In the genomic region with DNA sequence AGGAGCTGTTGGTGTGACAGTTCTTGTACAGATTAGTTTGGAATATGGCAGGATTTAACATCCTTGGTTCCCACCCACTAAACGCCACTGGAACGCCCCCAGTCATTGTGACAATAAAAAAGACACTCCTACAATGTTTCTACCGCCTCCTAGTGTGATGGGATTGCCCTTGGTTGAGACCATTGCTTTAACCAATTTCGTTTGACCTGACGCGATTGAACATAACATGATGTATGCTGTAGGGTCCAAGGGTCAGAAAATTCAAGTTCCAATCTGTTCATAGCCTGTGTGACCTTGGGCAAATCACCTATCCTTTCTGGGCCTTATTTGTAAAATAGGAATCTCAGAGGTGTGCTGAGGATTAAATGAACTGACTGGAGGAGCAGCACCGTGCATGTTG, we compare ENCODE assay signal across 1 cellular context.
TF ChIP-seq lines count a peak whose summit lies in the region.

No MANE protein-coding gene starts in this region.

TF ChIP-seq in Ishikawa, 13 proteins besides CTCF, POLR2A, EP300 and RAD21 (continued from another document):
- no peak for TF ChIP-seq ZBTB7A (IDR thresholded peaks at IDR 0.05; ENCODE audit: low read depth)
- TF ChIP-seq, protein P1, sequence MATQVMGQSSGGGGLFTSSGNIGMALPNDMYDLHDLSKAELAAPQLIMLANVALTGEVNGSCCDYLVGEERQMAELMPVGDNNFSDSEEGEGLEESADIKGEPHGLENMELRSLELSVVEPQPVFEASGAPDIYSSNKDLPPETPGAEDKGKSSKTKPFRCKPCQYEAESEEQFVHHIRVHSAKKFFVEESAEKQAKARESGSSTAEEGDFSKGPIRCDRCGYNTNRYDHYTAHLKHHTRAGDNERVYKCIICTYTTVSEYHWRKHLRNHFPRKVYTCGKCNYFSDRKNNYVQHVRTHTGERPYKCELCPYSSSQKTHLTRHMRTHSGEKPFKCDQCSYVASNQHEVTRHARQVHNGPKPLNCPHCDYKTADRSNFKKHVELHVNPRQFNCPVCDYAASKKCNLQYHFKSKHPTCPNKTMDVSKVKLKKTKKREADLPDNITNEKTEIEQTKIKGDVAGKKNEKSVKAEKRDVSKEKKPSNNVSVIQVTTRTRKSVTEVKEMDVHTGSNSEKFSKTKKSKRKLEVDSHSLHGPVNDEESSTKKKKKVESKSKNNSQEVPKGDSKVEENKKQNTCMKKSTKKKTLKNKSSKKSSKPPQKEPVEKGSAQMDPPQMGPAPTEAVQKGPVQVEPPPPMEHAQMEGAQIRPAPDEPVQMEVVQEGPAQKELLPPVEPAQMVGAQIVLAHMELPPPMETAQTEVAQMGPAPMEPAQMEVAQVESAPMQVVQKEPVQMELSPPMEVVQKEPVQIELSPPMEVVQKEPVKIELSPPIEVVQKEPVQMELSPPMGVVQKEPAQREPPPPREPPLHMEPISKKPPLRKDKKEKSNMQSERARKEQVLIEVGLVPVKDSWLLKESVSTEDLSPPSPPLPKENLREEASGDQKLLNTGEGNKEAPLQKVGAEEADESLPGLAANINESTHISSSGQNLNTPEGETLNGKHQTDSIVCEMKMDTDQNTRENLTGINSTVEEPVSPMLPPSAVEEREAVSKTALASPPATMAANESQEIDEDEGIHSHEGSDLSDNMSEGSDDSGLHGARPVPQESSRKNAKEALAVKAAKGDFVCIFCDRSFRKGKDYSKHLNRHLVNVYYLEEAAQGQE (IDR thresholded peaks at IDR 0.05; ENCODE audit: low read depth): no peak
- TF ChIP-seq TEAD4 (IDR thresholded peaks at IDR 0.05): no peak
- no peak for TF ChIP-seq EGR1 (IDR thresholded peaks at IDR 0.05)
- TF ChIP-seq NFIC (IDR thresholded peaks at IDR 0.05): no peak
- no peak for TF ChIP-seq CEBPB (IDR thresholded peaks at IDR 0.05)
- TF ChIP-seq TAF1 (IDR thresholded peaks at IDR 0.05; ENCODE audit: low read depth): no peak
- TF ChIP-seq CREB1 (IDR thresholded peaks at IDR 0.05; ENCODE audit: low read depth): no peak
- TF ChIP-seq FOXM1 (IDR thresholded peaks at IDR 0.05; ENCODE audit: borderline replicate concordance, low read depth): no peak
- no peak for TF ChIP-seq YY1 (IDR thresholded peaks at IDR 0.05; ENCODE audit: low read depth)
- TF ChIP-seq TCF12 (IDR thresholded peaks at IDR 0.05; ENCODE audit: low read depth): no peak
